In genomic region chr1:10917513-10918454, GRCh38 we compare ENCODE assay signal across 14 cellular contexts.
DNase-seq lines count a peak whose midpoint lies in the region; ATAC-seq and TF ChIP-seq lines count a peak whose summit lies in the region.
"Had no signal": no experiment of that assay in that cellular context is flagged by ENCODE, and none has a peak within 500 bp of the region (broad histone marks: within the 10 kb centered on the region; RNA-seq: fewer than 3 reads in every experiment).

No MANE protein-coding gene starts in this region.

- H3K9ac ChIP-seq in Loucy (ENCODE audit: low read depth, low read length, poor library complexity, severe bottlenecking), result peak overlapping the region; percentile 89

- peak overlapping the region; percentile 76 for H3K4me2 ChIP-seq in Loucy (ENCODE audit: low read depth, low read length, poor library complexity, severe bottlenecking)

- peaks cover 26 to 28% (median 28%) of the 10 kb centered on the region in 3 donors for H3K4me1 Mint-ChIP-seq in CD8-positive, alpha-beta memory T cell
- peaks cover 15 to 25% of the 10 kb centered on the region in 2 donors for H3K4me1 Mint-ChIP-seq in effector memory CD8-positive, alpha-beta T cell (ENCODE audit: low read depth in 2 of 2)

- 0 out of 2 replicates have a peak, but pooled peaks have one; percentile 26 for TF ChIP-seq CTCF in Loucy (conservative IDR thresholded peaks at IDR 0.05; ENCODE audit: low read length)

- peak overlapping the region in 7 of 8 donors; percentile 32 to 90 (median 83) for H3K27ac Mint-ChIP-seq in CD8-positive, alpha-beta memory T cell
- H3K27ac Mint-ChIP-seq in effector memory CD8-positive, alpha-beta T cell, result peak overlapping the region; percentile 18 to 93
- H3K27ac Mint-ChIP-seq: activated T-helper 1 cell treated with anti-CD3 and anti-CD28 coated beads, Interleukin-12 subunit alpha, Interleukin-12 subunit beta, Interleukin-2, Interleukin-4 antibody, amounts not matched to agents 30 ng/mL and 10 ng/mL and 1 ng/mL, durations not matched to agents 14 hours and 24 hours and 36 hours had no signal

- peaks cover 10% of the 10 kb centered on the region for H3F3A ChIP-seq in Loucy (ENCODE audit: low read depth)

- no peaks in the 10 kb centered on the region for H4K20me1 ChIP-seq in Loucy (ENCODE audit: insufficient read depth, low read length, poor library complexity, severe bottlenecking)

- peak; percentile 95 for ATAC-seq in effector memory CD8-positive, alpha-beta T cell (replicated peaks)
- ATAC-seq in GM21423 (IDR thresholded peaks at IDR 0.05; ENCODE audit: unreplicated experiment) (no peak), GM18511 (IDR thresholded peaks at IDR 0.05; ENCODE audit: unreplicated experiment) (no peak)

- H3K9me3 ChIP-seq in CD8-positive, alpha-beta memory T cell (ENCODE audit: low read length), result no peaks in the 10 kb centered on the region
- H3K9me3 ChIP-seq in Loucy (ENCODE audit: insufficient read depth, low read depth, low read length), result no peaks in the 10 kb centered on the region
- H3K9me3 ChIP-seq: Caco-2, prostate gland had no signal

- H3K36me3 Mint-ChIP-seq in CD8-positive, alpha-beta memory T cell, result no peaks in the 10 kb centered on the region
- no peaks in the 10 kb centered on the region for H3K36me3 Mint-ChIP-seq in effector memory CD8-positive, alpha-beta T cell (ENCODE audit: insufficient read depth)

- H3K79me2 ChIP-seq in Loucy (ENCODE audit: insufficient read depth, low read length), result peaks cover 35% of the 10 kb centered on the region

- peaks cover 2 to 5% of the 10 kb centered on the region in 2 donors for H3K27me3 Mint-ChIP-seq in CD8-positive, alpha-beta memory T cell
- peaks cover 0 to 22% of the 10 kb centered on the region in 2 donors for H3K27me3 Mint-ChIP-seq in effector memory CD8-positive, alpha-beta T cell

- H2AFZ ChIP-seq in Loucy (ENCODE audit: low read length), result no peak overlapping the region

- CTCF ChIA-PET in CD8-positive, alpha-beta memory T cell (lab: Charles Lee), result interaction anchor here (1.0 to 1.7 kb wide), 3 partner anchors 8 to 423 kb away, joined by 3 to 6 read pairs (median 5); no protein-coding TSS in a partner anchor

- H3K4me3 Mint-ChIP-seq in CD8-positive, alpha-beta memory T cell, result peak overlapping the region in 6 of 7 donors; percentile 77 to 94 (median 80)
- H3K4me3 Mint-ChIP-seq in effector memory CD8-positive, alpha-beta T cell, result peak overlapping the region; percentile 53 to 82
- H3K4me3 Mint-ChIP-seq: activated T-helper 1 cell treated with anti-CD3 and anti-CD28 coated beads, Interleukin-12 subunit alpha, Interleukin-12 subunit beta, Interleukin-2, Interleukin-4 antibody, amounts not matched to agents 30 ng/mL and 10 ng/mL and 1 ng/mL, durations not matched to agents 14 hours and 24 hours and 36 hours had no signal

- H3K4me1 ChIP-seq in CD8-positive, alpha-beta memory T cell (ENCODE audit: insufficient read depth, low read length), result peaks cover 29% of the 10 kb centered on the region
- H3K4me1 ChIP-seq in Loucy (ENCODE audit: insufficient read depth, low read length, poor library complexity, severe bottlenecking), result peaks cover 45% of the 10 kb centered on the region
- H3K4me1 ChIP-seq: Caco-2, prostate gland had no signal

- no peak overlapping the region for H3K27ac ChIP-seq in CD8-positive, alpha-beta memory T cell (ENCODE audit: low read depth, low read length)
- H3K27ac ChIP-seq: prostate gland, WERI-Rb-1 had no signal

- POLR2A ChIA-PET in CD8-positive, alpha-beta memory T cell (lab: Charles Lee), result interaction anchor here (0.9 kb wide), 1 partner anchor 12 kb away, joined by 3 read pairs; no protein-coding TSS in a partner anchor

- H3K4me3 ChIP-seq in CD8-positive, alpha-beta memory T cell (ENCODE audit: low read length), result peak overlapping the region; percentile 2
- peak overlapping the region; percentile 72 for H3K4me3 ChIP-seq in Loucy (ENCODE audit: low read length, poor library complexity, severe bottlenecking)
- H3K4me3 ChIP-seq: prostate gland had no signal

- DNase-seq in CD8-positive, alpha-beta memory T cell, result peak in 4 of 5 donors; percentile 19 to 61 (median 52)
- peak; percentile 44 for DNase-seq in NOMO-1 treated with DMSO at 0.1 percent for 48 hours (lab: John Stamatoyannopoulos, UW; ENCODE audit: unreplicated experiment)
- peak; percentile 13 to 40 (median 37) for DNase-seq in effector memory CD8-positive, alpha-beta T cell
- DNase-seq in GF-D8 (lab: John Stamatoyannopoulos, UW), result no peak
- DNase-seq in NCI-H2196 treated with DMSO at 0.1 percent for 48 hours (lab: John Stamatoyannopoulos, UW; ENCODE audit: unreplicated experiment), result no peak
- DNase-seq: Caco-2, NCI-H526, SHP77 treated with DMSO at 0.1 percent for 48 hours, WERI-Rb-1 had no signal

- H3K27me3 ChIP-seq in CD8-positive, alpha-beta memory T cell (ENCODE audit: insufficient read depth, low read length, poor library complexity, severe bottlenecking), result peaks cover 5% of the 10 kb centered on the region
- H3K27me3 ChIP-seq in Loucy (ENCODE audit: insufficient read depth, low read length, poor library complexity, severe bottlenecking), result no peaks in the 10 kb centered on the region

- H3K9me3 Mint-ChIP-seq in CD8-positive, alpha-beta memory T cell, result no peaks in the 10 kb centered on the region
- H3K9me3 Mint-ChIP-seq in effector memory CD8-positive, alpha-beta T cell, result no peaks in the 10 kb centered on the region
- H3K9me3 Mint-ChIP-seq: activated T-helper 1 cell treated with anti-CD3 and anti-CD28 coated beads, Interleukin-12 subunit alpha, Interleukin-12 subunit beta, Interleukin-2, Interleukin-4 antibody, amounts not matched to agents 30 ng/mL and 10 ng/mL and 1 ng/mL, durations not matched to agents 14 hours and 24 hours and 36 hours had no signal

- H3K9me2 ChIP-seq in Loucy (replicated peaks; ENCODE audit: low read depth, low read length), result no peaks in the 10 kb centered on the region

- no peaks in the 10 kb centered on the region for H3K36me3 ChIP-seq in CD8-positive, alpha-beta memory T cell (ENCODE audit: insufficient read depth, low read length)
- no peaks in the 10 kb centered on the region for H3K36me3 ChIP-seq in Loucy (ENCODE audit: insufficient read depth, low read length)
- H3K36me3 ChIP-seq: prostate gland, WERI-Rb-1 had no signal

Comparison
In these comparisons a context has a peak if more than half of its experiments do, and no peak if none do; other contexts are left out.
1. DNase-seq: peak in CD8-positive, alpha-beta memory T cell (4 of 5), NOMO-1 treated with DMSO at 0.1 percent for 48 hours (single experiment) and effector memory CD8-positive, alpha-beta T cell (3 of 3); none in GF-D8 (single experiment) and NCI-H2196 treated with DMSO at 0.1 percent for 48 hours (single experiment).